ENCODE assay signal across 8 cellular contexts in the genomic region with DNA sequence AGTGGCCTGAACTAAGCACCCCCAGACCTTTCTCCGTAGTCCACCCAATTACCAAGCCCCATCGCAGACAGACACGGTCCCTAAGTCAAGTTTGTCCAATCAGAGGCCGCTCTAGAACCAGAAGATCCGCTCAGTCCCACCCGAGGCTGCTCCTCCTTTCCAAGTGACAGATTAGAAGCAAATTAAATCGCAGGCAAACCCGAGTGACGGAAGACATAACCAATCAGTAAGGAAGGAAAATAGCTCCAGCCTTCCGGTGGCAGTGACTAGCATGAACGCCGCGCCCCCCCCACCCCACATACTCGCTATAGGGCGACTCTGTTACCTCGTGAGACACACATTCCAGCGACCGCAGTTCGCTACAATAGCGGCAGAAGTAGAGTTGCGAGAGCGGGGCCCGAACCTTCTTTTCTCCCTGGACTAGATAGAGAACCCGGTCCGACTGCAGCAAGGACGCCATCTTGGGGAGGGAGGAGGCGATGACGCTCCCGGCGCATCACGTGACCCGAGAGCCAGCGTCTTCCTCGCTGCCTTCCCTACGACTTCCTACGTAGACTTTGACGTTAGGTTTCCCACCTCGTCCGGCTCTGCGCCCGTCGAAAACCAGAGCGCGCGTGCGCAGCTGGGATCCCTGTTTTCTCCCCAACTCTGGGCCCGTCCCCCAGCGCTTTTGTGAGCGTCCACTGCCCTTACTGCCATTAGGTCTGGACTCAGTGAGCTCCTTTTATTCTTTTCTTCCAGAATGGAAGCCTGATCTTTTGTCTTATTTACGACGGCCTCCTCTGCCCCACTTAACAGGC. TPM values are rescaled to one million over a fixed set of nuclear protein-coding genes. Genes with fewer than 3 reads are reported as not detected.
A peak's percentile ranks its signal among the peaks of the same experiment; 100 is the strongest.
DNase-seq lines count a peak whose midpoint lies in the region; ATAC-seq and TF ChIP-seq lines count a peak whose summit lies in the region.

A gene (minus strand): TSS at position 484 of the 800 bp plus-strand sequence. CDS start 24 bp downstream, at position 460.

- H3K27me3 ChIP-seq in ascending aorta, result no peaks in the 10 kb centered on the region
- no peaks in the 10 kb centered on the region for H3K27me3 ChIP-seq in right atrium auricular region
- no peaks in the 10 kb centered on the region for H3K27me3 ChIP-seq in psoas muscle (ENCODE audit: insufficient read depth in 3 of 3, low read length in 2 of 3)

- peak within 1 kb of the TSS; percentile 73 to 74 for H3K4me3 ChIP-seq in ascending aorta
- H3K4me3 ChIP-seq in right atrium auricular region, result peak within 1 kb of the TSS; percentile 58 to 62
- peak within 1 kb of the TSS; percentile 77 for H3K4me3 ChIP-seq in psoas muscle
- peak within 1 kb of the TSS; percentile 49 for H3K4me3 ChIP-seq in urinary bladder (ENCODE audit: low read depth, low read length)

- peak in 1 of 3 experiments; percentile 9 for TF ChIP-seq CTCF in ascending aorta (IDR thresholded peaks at IDR 0.05)
- TF ChIP-seq CTCF in right atrium auricular region (IDR thresholded peaks at IDR 0.05), result no peak
- no peak for TF ChIP-seq CTCF in psoas muscle (IDR thresholded peaks at IDR 0.05)

- peak; percentile 87 for TF ChIP-seq POLR2A in GM18505 (IDR thresholded peaks at IDR 0.05; ENCODE audit: borderline replicate concordance, extremely low read depth, insufficient read depth, insufficient read length)

- H3K9me3 ChIP-seq in ascending aorta (no peaks in the 10 kb centered on the region), right atrium auricular region (no peaks in the 10 kb centered on the region), psoas muscle (no peaks in the 10 kb centered on the region)

- intact Hi-C loops in T-helper 2 cell treated with Interferon-gamma antibody and Interleukin-4, amounts not matched to agents 100 ng/mL and 5 ng/mL, for 36 hours (cut with micrococcal nuclease), result loop anchor here (1.0 to 5.0 kb wide), 9 partner anchors 21 to 494 kb away; a partner anchor contains a TSS
- intact Hi-C loops in ascending aorta (cut with DNase I), result loop anchor here (1.0 kb wide), 3 partner anchors 20 to 57 kb away; a partner anchor contains a TSS
- intact Hi-C loops in psoas muscle (cut with DNase I), result no loop called here

- H3K4me1 ChIP-seq in ascending aorta, result peaks cover 4 to 30% of the 10 kb centered on the region in 2 donors
- H3K4me1 ChIP-seq in right atrium auricular region, result peaks cover 0 to 37% of the 10 kb centered on the region in 2 donors
- peaks cover 15% of the 10 kb centered on the region for H3K4me1 ChIP-seq in psoas muscle
- peaks cover 1% of the 10 kb centered on the region for H3K4me1 ChIP-seq in urinary bladder (ENCODE audit: insufficient read depth)

- ATAC-seq in GM18505 (IDR thresholded peaks at IDR 0.05; ENCODE audit: unreplicated experiment), result peak; percentile 96
- peak; percentile 93 for ATAC-seq in HG02970 (IDR thresholded peaks at IDR 0.05; ENCODE audit: low FRiP score, unreplicated experiment)
- peak; percentile 94 to 96 (median 94) for ATAC-seq in psoas muscle

- DNase-seq in NCI-H187 treated with DMSO at 0.1 percent for 48 hours (lab: John Stamatoyannopoulos, UW), result peak; percentile 94
- peak; percentile 93 to 98 for DNase-seq in ascending aorta (ENCODE audit: low spot score in 2 of 2)
- DNase-seq in right atrium auricular region (ENCODE audit: low spot score), result peak; percentile 99
- DNase-seq in psoas muscle, result peak; percentile 96 to 98

- peak within 1 kb of the TSS; percentile 93 to 95 for H3K27ac ChIP-seq in ascending aorta
- peak within 1 kb of the TSS; percentile 95 to 96 for H3K27ac ChIP-seq in right atrium auricular region
- peak within 1 kb of the TSS; percentile 94 for H3K27ac ChIP-seq in psoas muscle
- peak within 1 kb of the TSS; percentile 96 for H3K27ac ChIP-seq in urinary bladder (ENCODE audit: low read depth)

- 0 to 1% (median 1%) methylated on average over 48 to 51 of the region's 51 CpGs for WGBS in psoas muscle, 3 donors
- 1% methylated on average over 51 of the region's 51 CpGs for WGBS in urinary bladder

- H3K36me3 ChIP-seq in ascending aorta (peaks cover 17 to 24% of the 10 kb centered on the region in 2 donors), right atrium auricular region (peaks cover 13% of the 10 kb centered on the region), psoas muscle (ENCODE audit: insufficient read depth in 1 of 2, low read depth in 1 of 2) (peaks cover 3 to 28% of the 10 kb centered on the region in 2 donors), urinary bladder (ENCODE audit: insufficient read depth) (peaks cover 7% of the 10 kb centered on the region)

RNA-seq across cellular contexts. Expression of the gene that starts here (rescaled TPM):
- 40.6 and 42.0 TPM in 2 replicates for total RNA-seq in T-helper 2 cell treated with Interferon-gamma antibody and Interleukin-4, amounts not matched to agents 100 ng/mL and 5 ng/mL, for 36 hours
- 28.1 TPM for total RNA-seq in ascending aorta
- 10 to 100 TPM; 34.6 to 40.0 TPM for total RNA-seq in right atrium auricular region
- total RNA-seq in psoas muscle, result 10 to 100 TPM; 50.9 to 81.5 (median 70.6) TPM
- polyA plus RNA-seq in psoas muscle, result 10 to 100 TPM; 28.8 to 39.3 (median 31.5) TPM
- 95.5 TPM for total RNA-seq in urinary bladder
- 29.4 TPM for polyA plus RNA-seq in urinary bladder

Comparison
In these comparisons a context has a peak if more than half of its experiments do, and no peak if none do; other contexts are left out.
1. Peak in every context shown above with its lines: DNase-seq, ATAC-seq, H3K4me3 ChIP-seq and H3K27ac ChIP-seq.
2. intact Hi-C loops: an anchor here in T-helper 2 cell treated with Interferon-gamma antibody and Interleukin-4, amounts not matched to agents 100 ng/mL and 5 ng/mL, for 36 hours (1.0 to 5.0 kb wide) and ascending aorta (1.0 kb wide); none called in psoas muscle.